Comparison of ENCODE assay signal across 1 cellular context in the genomic region with DNA sequence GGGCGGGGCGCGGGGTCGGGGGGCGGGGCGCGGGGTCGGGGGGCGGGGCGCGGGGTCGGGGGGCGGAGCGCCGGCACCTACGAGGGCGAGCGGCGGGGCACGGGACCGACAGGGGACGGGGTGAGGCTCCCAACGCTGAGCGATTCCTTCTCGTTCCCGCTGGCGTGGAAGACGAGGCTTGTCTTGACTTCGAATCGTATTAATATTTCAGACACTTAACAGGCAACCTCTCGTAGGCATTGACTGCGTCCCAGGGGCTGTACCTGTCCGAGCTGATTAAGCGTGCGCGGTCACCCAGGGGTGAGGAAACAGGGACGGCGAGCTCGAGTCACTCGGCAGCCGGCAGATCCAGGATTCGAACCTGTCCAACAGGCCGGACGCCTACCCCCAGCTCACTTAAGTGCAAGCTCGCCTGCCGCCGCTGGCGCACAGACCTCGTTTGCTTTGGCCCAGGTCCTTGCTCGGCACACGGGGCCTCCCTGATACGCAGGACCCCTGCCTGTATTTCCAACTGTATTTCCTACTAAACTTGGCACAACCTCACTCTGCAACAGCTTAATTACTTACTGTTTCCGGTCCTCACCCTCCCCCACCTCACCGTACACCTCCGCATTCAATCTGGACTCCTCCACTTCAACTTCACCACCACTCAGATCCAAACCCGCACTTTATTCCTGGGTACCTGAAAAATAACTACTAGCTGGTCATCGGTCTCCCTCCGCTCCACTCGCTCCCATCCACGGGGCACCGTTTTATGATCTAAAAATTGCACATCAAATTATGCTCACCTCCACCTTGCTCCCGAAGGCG.
TF ChIP-seq lines count a peak whose summit lies in the region.

No MANE protein-coding gene starts in this region.

TF ChIP-seq in SK-N-SH, 30 proteins besides CTCF, POLR2A, EP300 and RAD21 (continued from another document):
- TF ChIP-seq PBX3 (IDR thresholded peaks at IDR 0.05) (no peak), TCF12 (IDR thresholded peaks at IDR 0.05) (no peak), NFIC (IDR thresholded peaks at IDR 0.05; ENCODE audit: borderline replicate concordance) (no peak), FOXM1 (IDR thresholded peaks at IDR 0.05; ENCODE audit: low read depth) (no peak), FOSL2 (IDR thresholded peaks at IDR 0.05; ENCODE audit: borderline replicate concordance, low read depth) (no peak)
- TF ChIP-seq, protein P1, sequence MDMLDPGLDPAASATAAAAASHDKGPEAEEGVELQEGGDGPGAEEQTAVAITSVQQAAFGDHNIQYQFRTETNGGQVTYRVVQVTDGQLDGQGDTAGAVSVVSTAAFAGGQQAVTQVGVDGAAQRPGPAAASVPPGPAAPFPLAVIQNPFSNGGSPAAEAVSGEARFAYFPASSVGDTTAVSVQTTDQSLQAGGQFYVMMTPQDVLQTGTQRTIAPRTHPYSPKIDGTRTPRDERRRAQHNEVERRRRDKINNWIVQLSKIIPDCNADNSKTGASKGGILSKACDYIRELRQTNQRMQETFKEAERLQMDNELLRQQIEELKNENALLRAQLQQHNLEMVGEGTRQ (IDR thresholded peaks at IDR 0.05; ENCODE audit: borderline replicate concordance, low read depth, low read length): no peak
